In genomic region chr9:137461663-137462395, GRCh38 we compare ENCODE assay signal across 8 cellular contexts. TPM values are rescaled to one million over a fixed set of nuclear protein-coding genes. Genes with fewer than 3 reads are reported as not detected.
DNase-seq lines count a peak whose midpoint lies in the region; ATAC-seq and TF ChIP-seq lines count a peak whose summit lies in the region.

No MANE protein-coding gene starts in this region.

- POLR2A ChIA-PET in CD8-positive, alpha-beta memory T cell (lab: Charles Lee) = interaction anchor here (0.6 to 1.5 kb wide), 3 partner anchors 39 to 221 kb away, joined by 3 to 6 read pairs (median 6); partner anchors contain the start of genes EXD3, MRPL41, NOXA1 and TUBB4B
- POLR2A ChIA-PET in naive thymus-derived CD8-positive, alpha-beta T cell (lab: Charles Lee) = interaction anchor here (0.7 to 4.6 kb wide), 8 partner anchors 10 to 221 kb away, joined by 3 to 26 read pairs (median 4); partner anchors contain the start of genes EHMT1, EXD3, MRPL41 and NOXA1

- peak overlapping the region; percentile 66 for H3K4me3 ChIP-seq in CD8-positive, alpha-beta memory T cell (ENCODE audit: low read length)
- H3K4me3 ChIP-seq in adipocyte (ENCODE audit: low read length) (no peak overlapping the region), SJCRH30 (no peak overlapping the region)

- no peaks in the 10 kb centered on the region for H3K9me3 Mint-ChIP-seq in CD8-positive, alpha-beta memory T cell
- H3K9me3 Mint-ChIP-seq in T-helper 1 cell treated with Interleukin-12 subunit alpha and Interleukin-12 subunit beta and Interleukin-4 antibody, amounts not matched to agents 30 μg/mL and 1 μg/mL, for 36 hours = no peaks in the 10 kb centered on the region
- no peaks in the 10 kb centered on the region for H3K9me3 Mint-ChIP-seq in naive thymus-derived CD8-positive, alpha-beta T cell
- H3K9me3 Mint-ChIP-seq in type B pancreatic cell = no peaks in the 10 kb centered on the region

- H3K27ac ChIP-seq in CD8-positive, alpha-beta memory T cell (ENCODE audit: low read depth, low read length) = peak overlapping the region; percentile 65
- H3K27ac ChIP-seq in SJCRH30 = no peak overlapping the region

- H3K4me1 ChIP-seq in CD8-positive, alpha-beta memory T cell (ENCODE audit: insufficient read depth, low read length) = peaks cover 54% of the 10 kb centered on the region
- H3K4me1 ChIP-seq in adipocyte (ENCODE audit: control insufficient read depth, insufficient read depth, low read length) = peaks cover 8% of the 10 kb centered on the region
- peaks cover 10% of the 10 kb centered on the region; the same call in 1 of the 2 replicates for H3K4me1 ChIP-seq in SJCRH30

- peak overlapping the region; percentile 75 to 90 (median 83) for H3K4me3 Mint-ChIP-seq in CD8-positive, alpha-beta memory T cell
- H3K4me3 Mint-ChIP-seq in T-helper 1 cell treated with Interleukin-12 subunit alpha and Interleukin-12 subunit beta and Interleukin-4 antibody, amounts not matched to agents 30 μg/mL and 1 μg/mL, for 36 hours = peak overlapping the region; percentile 63
- peak overlapping the region; percentile 76 to 90 (median 83) for H3K4me3 Mint-ChIP-seq in naive thymus-derived CD8-positive, alpha-beta T cell
- H3K4me3 Mint-ChIP-seq in type B pancreatic cell = no peak overlapping the region

- TF ChIP-seq CTCF in type B pancreatic cell (conservative IDR thresholded peaks at IDR 0.05) = peak; percentile 36

- peak; percentile 44 for ATAC-seq in HG02588 (IDR thresholded peaks at IDR 0.05; ENCODE audit: unreplicated experiment)
- ATAC-seq in naive thymus-derived CD8-positive, alpha-beta T cell = peak; percentile 76 to 86

- peak; percentile 78 to 97 (median 95) for DNase-seq in CD8-positive, alpha-beta memory T cell
- peak; percentile 54 for DNase-seq in adipocyte (ENCODE audit: low read depth)
- peak; percentile 69 to 97 (median 94) for DNase-seq in naive thymus-derived CD8-positive, alpha-beta T cell
- no peak for DNase-seq in type B pancreatic cell (ENCODE audit: extremely low spot score, unreplicated experiment)
- no peak for DNase-seq in SJCRH30
- DNase-seq in SW 1271 (lab: John Stamatoyannopoulos, UW) = no peak

- no peak overlapping the region for H3K9ac ChIP-seq in adipocyte (ENCODE audit: low read length)

- CTCF ChIA-PET in CD8-positive, alpha-beta memory T cell (lab: Charles Lee) = interaction anchor here (1.4 to 1.5 kb wide), 2 partner anchors 39 to 142 kb away, joined by 3 to 6 read pairs; partner anchors contain the start of genes EXD3 and NOXA1

- H3K27me3 ChIP-seq in CD8-positive, alpha-beta memory T cell (ENCODE audit: insufficient read depth, low read length, poor library complexity, severe bottlenecking) = no peaks in the 10 kb centered on the region
- no peaks in the 10 kb centered on the region for H3K27me3 ChIP-seq in adipocyte (replicated peaks; ENCODE audit: control insufficient read depth, insufficient read depth, low read length)
- H3K27me3 ChIP-seq in SJCRH30 = no peaks in the 10 kb centered on the region

- H3K36me3 Mint-ChIP-seq in CD8-positive, alpha-beta memory T cell = peaks cover 0 to under 1% (median 0%) of the 10 kb centered on the region in 3 donors
- H3K36me3 Mint-ChIP-seq in T-helper 1 cell treated with Interleukin-12 subunit alpha and Interleukin-12 subunit beta and Interleukin-4 antibody, amounts not matched to agents 30 μg/mL and 1 μg/mL, for 36 hours (ENCODE audit: low read depth) = no peaks in the 10 kb centered on the region
- peaks cover 0 to 2% (median 0%) of the 10 kb centered on the region in 3 donors for H3K36me3 Mint-ChIP-seq in naive thymus-derived CD8-positive, alpha-beta T cell
- no peaks in the 10 kb centered on the region for H3K36me3 Mint-ChIP-seq in type B pancreatic cell

- H3K27ac Mint-ChIP-seq in CD8-positive, alpha-beta memory T cell = peak overlapping the region; percentile 81 to 95 (median 93)
- H3K27ac Mint-ChIP-seq in T-helper 1 cell treated with Interleukin-12 subunit alpha and Interleukin-12 subunit beta and Interleukin-4 antibody, amounts not matched to agents 30 μg/mL and 1 μg/mL, for 36 hours = peak overlapping the region; percentile 77
- peak overlapping the region; percentile 86 to 98 (median 96) for H3K27ac Mint-ChIP-seq in naive thymus-derived CD8-positive, alpha-beta T cell
- H3K27ac Mint-ChIP-seq in type B pancreatic cell = no peak overlapping the region

- H3K9me3 ChIP-seq in CD8-positive, alpha-beta memory T cell (ENCODE audit: low read length) = no peaks in the 10 kb centered on the region
- H3K9me3 ChIP-seq in adipocyte (ENCODE audit: control insufficient read depth, low read length) (no peaks in the 10 kb centered on the region), SJCRH30 (replicated peaks) (no peaks in the 10 kb centered on the region)

- H3K36me3 ChIP-seq in CD8-positive, alpha-beta memory T cell (ENCODE audit: insufficient read depth, low read length) = no peaks in the 10 kb centered on the region
- H3K36me3 ChIP-seq in adipocyte (ENCODE audit: control insufficient read depth, insufficient read depth, low read length, severe bottlenecking) (peaks cover 13% of the 10 kb centered on the region), SJCRH30 (peaks cover 5% of the 10 kb centered on the region; the same call in 1 of the 2 replicates)

- no peaks in the 10 kb centered on the region for H3K27me3 Mint-ChIP-seq in CD8-positive, alpha-beta memory T cell
- no peaks in the 10 kb centered on the region for H3K27me3 Mint-ChIP-seq in T-helper 1 cell treated with Interleukin-12 subunit alpha and Interleukin-12 subunit beta and Interleukin-4 antibody, amounts not matched to agents 30 μg/mL and 1 μg/mL, for 36 hours (ENCODE audit: low read depth)
- peaks cover 0 to 4% (median 0%) of the 10 kb centered on the region in 5 donors for H3K27me3 Mint-ChIP-seq in naive thymus-derived CD8-positive, alpha-beta T cell
- peaks cover 4% of the 10 kb centered on the region for H3K27me3 Mint-ChIP-seq in type B pancreatic cell

- H3K4me1 Mint-ChIP-seq in CD8-positive, alpha-beta memory T cell = peaks cover 10 to 40% (median 18%) of the 10 kb centered on the region in 3 donors
- no peaks in the 10 kb centered on the region for H3K4me1 Mint-ChIP-seq in T-helper 1 cell treated with Interleukin-12 subunit alpha and Interleukin-12 subunit beta and Interleukin-4 antibody, amounts not matched to agents 30 μg/mL and 1 μg/mL, for 36 hours (ENCODE audit: low read depth)
- H3K4me1 Mint-ChIP-seq in naive thymus-derived CD8-positive, alpha-beta T cell = peaks cover 6 to 44% (median 27%) of the 10 kb centered on the region in 4 donors
- H3K4me1 Mint-ChIP-seq in type B pancreatic cell (ENCODE audit: unreplicated experiment) = no peaks in the 10 kb centered on the region

RNA-seq across cellular contexts. Expression of gene NSMF, which starts 2.7 kb away (rescaled TPM):
- 10 to 100 TPM; 40.9 to 42.8 TPM for total RNA-seq in CD8-positive, alpha-beta memory T cell
- polyA plus RNA-seq in CD8-positive, alpha-beta memory T cell = 15.4 TPM
- 10 to 100 TPM; 19.1 to 19.3 TPM for total RNA-seq in naive thymus-derived CD8-positive, alpha-beta T cell
- polyA plus RNA-seq in naive thymus-derived CD8-positive, alpha-beta T cell = 10 to 100 TPM in 1 of 3 donors, 1 to 10 TPM in 2; 7.7 to 14.7 (median 8.2) TPM
- total RNA-seq in type B pancreatic cell (ENCODE audit: low replicate concordance) = 51.2 and 67.8 TPM in 2 replicates
- total RNA-seq in SJCRH30 (2014; rRNA removed; shearing (Covaris generic)) = 35.4 and 40.3 TPM in 2 replicates

RNA-seq across cellular contexts. Expression of gene ENTPD8, which starts 20.7 kb away (rescaled TPM):
- not detected for total RNA-seq in CD8-positive, alpha-beta memory T cell
- not detected for polyA plus RNA-seq in CD8-positive, alpha-beta memory T cell
- not detected for total RNA-seq in naive thymus-derived CD8-positive, alpha-beta T cell
- not detected for polyA plus RNA-seq in naive thymus-derived CD8-positive, alpha-beta T cell
- 2.1 and 3.5 TPM in 2 replicates for total RNA-seq in type B pancreatic cell (ENCODE audit: low replicate concordance)
- not detected in 2 replicates for total RNA-seq in SJCRH30 (2014; rRNA removed; shearing (Covaris generic))

RNA-seq across cellular contexts. Expression of gene NOXA1, which starts 38.6 kb away (rescaled TPM):
- total RNA-seq in CD8-positive, alpha-beta memory T cell = under 1 TPM; 0.66 to 0.74 TPM
- polyA plus RNA-seq in CD8-positive, alpha-beta memory T cell = 1.3 TPM
- 1 to 10 TPM; 4.1 to 4.5 TPM for total RNA-seq in naive thymus-derived CD8-positive, alpha-beta T cell
- polyA plus RNA-seq in naive thymus-derived CD8-positive, alpha-beta T cell = 1 to 10 TPM in 2 of 3 donors, under 1 TPM in 1; 0.75 to 1.1 (median 1.1) TPM
- total RNA-seq in type B pancreatic cell (ENCODE audit: low replicate concordance) = 6.4 and 14.3 TPM in 2 replicates
- total RNA-seq in SJCRH30 (2014; rRNA removed; shearing (Covaris generic)) = not detected in 2 replicates

RNA-seq across cellular contexts. Expression of gene EXD3, which starts 38.9 kb away (rescaled TPM):
- 1 to 10 TPM; 4.8 to 6.6 TPM for total RNA-seq in CD8-positive, alpha-beta memory T cell
- 6.7 TPM for polyA plus RNA-seq in CD8-positive, alpha-beta memory T cell
- total RNA-seq in naive thymus-derived CD8-positive, alpha-beta T cell = 10 to 100 TPM; 26.4 to 28.3 TPM
- 1 to 10 TPM; 2.6 to 4.3 (median 3.9) TPM for polyA plus RNA-seq in naive thymus-derived CD8-positive, alpha-beta T cell
- 15.5 and 19.5 TPM in 2 replicates for total RNA-seq in type B pancreatic cell (ENCODE audit: low replicate concordance)
- total RNA-seq in SJCRH30 (2014; rRNA removed; shearing (Covaris generic)) = 1.8 and 1.9 TPM in 2 replicates

Comparison
In these comparisons a context has a peak if more than half of its experiments do, and no peak if none do; other contexts are left out.
1. DNase-seq: peak in CD8-positive, alpha-beta memory T cell (5 of 5), adipocyte (single experiment) and naive thymus-derived CD8-positive, alpha-beta T cell (10 of 10); none in type B pancreatic cell (single experiment), SJCRH30 (0 of 2) and SW 1271 (0 of 2).